In the genomic region with DNA sequence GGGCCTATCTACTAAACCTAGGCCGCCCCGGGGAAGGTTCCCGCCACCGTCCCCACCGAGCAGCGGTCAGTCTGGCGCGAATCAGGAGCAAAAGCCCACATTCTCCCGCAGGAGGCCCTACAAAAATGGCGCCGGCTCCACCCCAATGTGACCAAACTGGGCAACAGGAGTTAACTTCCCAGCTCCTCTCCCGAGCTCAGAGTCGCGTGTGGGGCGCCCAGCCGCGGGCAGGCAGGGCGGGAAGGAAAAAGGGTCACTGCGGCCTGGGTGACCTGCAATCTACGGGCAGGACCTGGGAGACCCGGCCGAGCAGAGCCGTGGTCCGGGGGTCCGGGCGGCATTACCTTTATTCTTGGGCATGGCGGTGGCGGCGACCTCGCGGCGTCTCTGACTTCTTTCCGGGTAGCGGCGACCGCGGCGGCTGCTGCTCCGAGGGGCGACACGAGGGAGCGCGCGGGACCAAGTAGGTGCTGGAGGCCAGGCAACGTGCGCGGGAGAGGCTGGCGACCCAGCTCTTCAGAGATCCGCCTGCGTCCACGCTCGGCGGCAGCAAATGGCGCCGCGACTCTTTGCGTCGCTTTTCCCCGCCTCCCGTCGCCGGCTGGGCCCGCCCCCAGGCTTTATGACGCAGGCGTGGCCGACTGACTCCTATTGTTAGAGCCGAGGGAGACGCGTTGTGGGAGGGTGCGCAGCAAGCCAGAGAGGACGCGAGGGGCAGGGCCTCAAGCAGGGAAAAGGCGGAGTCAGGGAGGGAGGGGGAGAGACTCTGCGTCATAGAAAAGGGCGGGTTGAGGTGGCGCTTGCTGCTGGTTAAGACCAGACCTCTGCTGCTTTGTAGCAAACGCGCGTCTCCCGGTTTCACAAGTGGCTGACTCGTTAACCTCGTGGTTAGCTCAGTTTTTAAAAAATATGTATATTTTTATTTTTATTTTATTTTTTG, we compare ENCODE assay signal across 8 cellular contexts. TPM values are rescaled to one million over a fixed set of nuclear protein-coding genes. Genes with fewer than 3 reads are reported as not detected.
DNase-seq lines count a peak whose midpoint lies in the region; ATAC-seq and TF ChIP-seq lines count a peak whose summit lies in the region.

A gene with protein sequence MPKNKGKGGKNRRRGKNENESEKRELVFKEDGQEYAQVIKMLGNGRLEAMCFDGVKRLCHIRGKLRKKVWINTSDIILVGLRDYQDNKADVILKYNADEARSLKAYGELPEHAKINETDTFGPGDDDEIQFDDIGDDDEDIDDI (minus strand): TSS at position 558 of the 940 bp plus-strand sequence. CDS start 198 bp downstream, at position 360.

- peak; percentile 96 for ATAC-seq in HG02884 (IDR thresholded peaks at IDR 0.05; ENCODE audit: unreplicated experiment)
- ATAC-seq in left cardiac atrium = peak; percentile 100

- no peaks in the 10 kb centered on the region for H3K9me3 Mint-ChIP-seq in T-helper 1 cell treated with Interleukin-12 subunit alpha and Interleukin-12 subunit beta and Interleukin-4 antibody, amounts not matched to agents 30 μg/mL and 1 μg/mL, for 36 hours
- peaks cover 4% of the 10 kb centered on the region for H3K9me3 Mint-ChIP-seq in progenitor cell of endocrine pancreas (ENCODE audit: low read depth)

- intact Hi-C loops in left cardiac atrium (cut with DNase I) = loop anchor here in 1 of 2 donors (10.0 kb wide), 1 partner anchor 123 kb away; a partner anchor contains a TSS

- peaks cover 21% of the 10 kb centered on the region for H3K4me1 Mint-ChIP-seq in T-helper 1 cell treated with Interleukin-12 subunit alpha and Interleukin-12 subunit beta and Interleukin-4 antibody, amounts not matched to agents 30 μg/mL and 1 μg/mL, for 36 hours (ENCODE audit: low read depth)
- H3K4me1 Mint-ChIP-seq in progenitor cell of endocrine pancreas (ENCODE audit: low read depth) = peaks cover 12% of the 10 kb centered on the region

- DNase-seq in GM13977 (ENCODE audit: low spot score) = peak; percentile 91
- DNase-seq in NCI-H1694 (lab: John Stamatoyannopoulos, UW) = peak; percentile 83
- peak; percentile 99 for DNase-seq in amniotic stem cell (lab: John Stamatoyannopoulos, UW)
- peak; percentile 99 for DNase-seq in left cardiac atrium
- DNase-seq in progenitor cell of endocrine pancreas (ENCODE audit: low spot score, unreplicated experiment) = peak; percentile 80
- DNase-seq in ureter (ENCODE audit: low spot score) = peak; percentile 100

- in situ Hi-C loops in GM13977 (cut with MboI; ENCODE audit: low pct_unique_long_range_greater_than_20kb, low sequenced_read_pairs, unreplicated experiment) = no loop called here

- H3K4me3 Mint-ChIP-seq in T-helper 1 cell treated with Interleukin-12 subunit alpha and Interleukin-12 subunit beta and Interleukin-4 antibody, amounts not matched to agents 30 μg/mL and 1 μg/mL, for 36 hours = peak within 1 kb of the TSS; percentile 86
- peak within 1 kb of the TSS; percentile 92 for H3K4me3 Mint-ChIP-seq in progenitor cell of endocrine pancreas (ENCODE audit: low read depth)

- H3K27me3 Mint-ChIP-seq in T-helper 1 cell treated with Interleukin-12 subunit alpha and Interleukin-12 subunit beta and Interleukin-4 antibody, amounts not matched to agents 30 μg/mL and 1 μg/mL, for 36 hours (ENCODE audit: low read depth) = no peaks in the 10 kb centered on the region
- no peaks in the 10 kb centered on the region for H3K27me3 Mint-ChIP-seq in progenitor cell of endocrine pancreas

- H3K36me3 Mint-ChIP-seq in T-helper 1 cell treated with Interleukin-12 subunit alpha and Interleukin-12 subunit beta and Interleukin-4 antibody, amounts not matched to agents 30 μg/mL and 1 μg/mL, for 36 hours (ENCODE audit: low read depth) = peaks cover 2% of the 10 kb centered on the region
- H3K36me3 Mint-ChIP-seq in progenitor cell of endocrine pancreas (ENCODE audit: insufficient read depth) = peaks cover 3% of the 10 kb centered on the region

- peak within 1 kb of the TSS; percentile 78 for H3K27ac Mint-ChIP-seq in T-helper 1 cell treated with Interleukin-12 subunit alpha and Interleukin-12 subunit beta and Interleukin-4 antibody, amounts not matched to agents 30 μg/mL and 1 μg/mL, for 36 hours
- H3K27ac Mint-ChIP-seq in progenitor cell of endocrine pancreas = peak within 1 kb of the TSS; percentile 96

- TF ChIP-seq CTCF in GM13977 (IDR thresholded peaks at IDR 0.05; ENCODE audit: extremely low read depth, insufficient read depth, missing control alignments) (no peak), progenitor cell of endocrine pancreas (IDR thresholded peaks at IDR 0.05; ENCODE audit: unreplicated experiment) (no peak)

RNA-seq across cellular contexts. Expression of the gene that starts here (rescaled TPM):
- 10 to 100 TPM; 53.2 to 88.5 TPM for total RNA-seq in left cardiac atrium
- total RNA-seq in progenitor cell of endocrine pancreas = 90.6 and 96.4 TPM in 2 replicates
- 77.1 TPM for total RNA-seq in ureter

Comparison
In these comparisons a context has a peak if more than half of its experiments do, and no peak if none do; other contexts are left out.
1. Peak in every context shown above with its lines: DNase-seq and ATAC-seq.